ENCODE assay signal across 27 cellular contexts in genomic region chr9:87550253-87550954, GRCh38.
"Had no signal": no experiment of that assay in that cellular context is flagged by ENCODE, and none has a peak within 500 bp of the region (broad histone marks: within the 10 kb centered on the region; RNA-seq: fewer than 3 reads in every experiment).

No MANE protein-coding gene starts in this region.

- H3K36me3 Mint-ChIP-seq: activated naive CD4-positive, alpha-beta T cell treated with anti-CD3 and anti-CD28 coated beads, Interleukin-2, amount 50 U/mL, for 72 hours; naive thymus-derived CD4-positive, alpha-beta T cell had no signal

- H2AFZ ChIP-seq: neural progenitor cell, parathyroid adenoma had no signal

- H3K27me3 ChIP-seq: foreskin keratinocyte, neural progenitor cell, right atrium auricular region, uterus had no signal

- H3K4me3 Mint-ChIP-seq: central memory CD8-positive, alpha-beta T cell; dendritic cell treated with granulocyte-macrophage colony-stimulating factor and Interleukin-4, amounts not matched to agents 40 ng/mL and 50 ng/mL, for 4 days; endodermal cell; naive thymus-derived CD4-positive, alpha-beta T cell; neural progenitor cell; T-helper 1 cell treated with Interleukin-12 subunit alpha and Interleukin-12 subunit beta and Interleukin-4 antibody, amounts not matched to agents 30 μg/mL and 1 μg/mL, for 36 hours; type B pancreatic cell had no signal

- H3K9me3 ChIP-seq: left ventricle myocardium inferior, psoas muscle, right atrium auricular region, spleen, uterus had no signal

- H3K79me2 ChIP-seq: parathyroid adenoma had no signal

- H3K4me1 ChIP-seq: foreskin keratinocyte, left ventricle myocardium inferior, neural progenitor cell, psoas muscle, right atrium auricular region, uterus had no signal

- H3K9me3 Mint-ChIP-seq: endodermal cell; neural progenitor cell; T-helper 1 cell treated with Interleukin-12 subunit alpha and Interleukin-12 subunit beta and Interleukin-4 antibody, amounts not matched to agents 30 μg/mL and 1 μg/mL, for 36 hours had no signal

- H3K27ac ChIP-seq: foreskin keratinocyte, left ventricle myocardium inferior, neural progenitor cell, parathyroid adenoma, psoas muscle, right atrium auricular region, uterus, WERI-Rb-1 had no signal

- H3K9ac ChIP-seq: neural progenitor cell, parathyroid adenoma had no signal

- H3K4me2 ChIP-seq: neural progenitor cell had no signal

- H3K27ac Mint-ChIP-seq: activated naive CD4-positive, alpha-beta T cell treated with anti-CD3 and anti-CD28 coated beads, Interleukin-2, amount 50 U/mL, for 72 hours; endodermal cell; neural progenitor cell; T-helper 1 cell treated with Interleukin-12 subunit alpha and Interleukin-12 subunit beta and Interleukin-4 antibody, amounts not matched to agents 30 μg/mL and 1 μg/mL, for 36 hours; type B pancreatic cell had no signal

- DNase-seq: activated CD4-positive, alpha-beta T cell treated with anti-CD3 and anti-CD28 coated beads for 48 hours; activated CD4-positive, alpha-beta T cell treated with anti-CD3 and anti-CD28 coated beads, Interleukin-2, amount 50 U/mL, for 48 hours; activated CD8-positive, alpha-beta memory T cell treated with anti-CD3 and anti-CD28 coated beads, Interleukin-2, amount 50 U/mL, for 4 hours; activated T-cell treated with anti-CD3 and anti-CD28 coated beads, Interleukin-2, amount 50 U/mL, for 1 hour; anterior cingulate cortex; endodermal cell; foreskin keratinocyte; left ventricle myocardium inferior; occipital lobe; psoas muscle; spleen; stimulated activated naive CD4-positive, alpha-beta T cell; SW 1271; T-helper 9 cell; uterus; WERI-Rb-1 had no signal

- H3K4me1 Mint-ChIP-seq: central memory CD8-positive, alpha-beta T cell had no signal

- H3K4me3 ChIP-seq: left ventricle myocardium inferior, neural progenitor cell, psoas muscle, right atrium auricular region, spleen, uterus had no signal

- ATAC-seq: activated CD4-positive, CD25-positive, alpha-beta regulatory T cell treated with anti-CD3 and anti-CD28 coated beads, Interleukin-2, amount 50 U/mL, for 24 hours; activated naive CD4-positive, alpha-beta T cell treated with anti-CD3 and anti-CD28 coated beads, Interleukin-2, amount 50 U/mL, for 72 hours; esophagus mucosa; foreskin keratinocyte; naive thymus-derived CD4-positive, alpha-beta T cell; psoas muscle had no signal

- H3K27me3 Mint-ChIP-seq: dendritic cell treated with granulocyte-macrophage colony-stimulating factor and Interleukin-4, amounts not matched to agents 40 ng/mL and 50 ng/mL, for 4 days; type B pancreatic cell had no signal

- H3K36me3 ChIP-seq: left ventricle myocardium inferior, neural progenitor cell, right atrium auricular region, spleen, uterus had no signal
